ENCODE assay signal across 17 cellular contexts in genomic region chr17:63996430-63997182, GRCh38. TPM values are rescaled to one million over a fixed set of nuclear protein-coding genes. Genes with fewer than 3 reads are reported as not detected.
A peak's percentile ranks its signal among the peaks of the same experiment; 100 is the strongest.
DNase-seq lines count a peak whose midpoint lies in the region; ATAC-seq and TF ChIP-seq lines count a peak whose summit lies in the region.
"Had no signal": no experiment of that assay in that cellular context is flagged by ENCODE, and none has a peak within 500 bp of the region (broad histone marks: within the 10 kb centered on the region; RNA-seq: fewer than 3 reads in every experiment).

No MANE protein-coding gene starts in this region.

- ATAC-seq in thoracic aorta (ENCODE audit: insufficient number of reproducible peaks, low FRiP score, low read depth) (peak; percentile 38), GM21381 (IDR thresholded peaks at IDR 0.05; ENCODE audit: unreplicated experiment) (no peak)

- H3K27ac Mint-ChIP-seq in activated naive CD8-positive, alpha-beta T cell = no peak overlapping the region
- H3K27ac Mint-ChIP-seq in mesothelial cell of epicardium (no peak overlapping the region), CD14-positive monocyte (no peak overlapping the region)

- H3K4me3 Mint-ChIP-seq in activated naive CD8-positive, alpha-beta T cell = peak overlapping the region; percentile 86
- H3K4me3 Mint-ChIP-seq in mesothelial cell of epicardium = peak overlapping the region; percentile 87
- H3K4me3 Mint-ChIP-seq in CD14-positive monocyte = peak overlapping the region in 1 of 2 donors; percentile 95

- no peak for TF ChIP-seq CTCF in mesothelial cell of epicardium (IDR thresholded peaks at IDR 0.05; ENCODE audit: unreplicated experiment)
- TF ChIP-seq CTCF in thoracic aorta (IDR thresholded peaks at IDR 0.05) = no peak
- TF ChIP-seq CTCF in CD14-positive monocyte (IDR thresholded peaks at IDR 0.05) = no peak

- H3K36me3 ChIP-seq in thoracic aorta = no peaks in the 10 kb centered on the region
- H3K36me3 ChIP-seq: neutrophil had no signal

- intact Hi-C loops in CD14-positive monocyte (cut with micrococcal nuclease) = no loop called here

- peak; percentile 49 for DNase-seq in activated effector memory CD4-positive, alpha-beta T cell treated with anti-CD3 and anti-CD28 coated beads, Interleukin-2, amount 50 U/mL, for 16 hours
- DNase-seq in activated effector memory CD4-positive, alpha-beta T cell treated with Interleukin-2 at 50 U/mL for 16 hours = no peak
- DNase-seq in mesothelial cell of epicardium (ENCODE audit: low spot score in 2 of 2, unreplicated experiment in 2 of 2) (no peak), thoracic aorta (ENCODE audit: low spot score) (no peak), LoVo (ENCODE audit: low spot score) (no peak), CD14-positive monocyte (ENCODE audit: low spot score) (no peak)
- DNase-seq: activated CD4-positive, alpha-beta T cell treated with anti-CD3 and anti-CD28 coated beads, Interleukin-2, amount 50 U/mL, for 48 hours; hypothalamus; KBM-7; NCI-H2029 treated with DMSO at 0.1 percent for 48 hours; NCI-H446 treated with DMSO at 0.1 percent for 48 hours; stimulated activated naive CD4-positive, alpha-beta T cell treated with Interleukin-2 at 50 U/mL for 16 hours had no signal

- peaks cover 2 to 15% of the 10 kb centered on the region in 2 donors for H3K4me1 ChIP-seq in thoracic aorta (ENCODE audit: control insufficient read depth in 1 of 2, low read depth in 2 of 2)

- no peak overlapping the region for H3K4me3 ChIP-seq in thoracic aorta

- no peaks in the 10 kb centered on the region for H3K27me3 Mint-ChIP-seq in activated naive CD8-positive, alpha-beta T cell
- peaks cover 63% of the 10 kb centered on the region for H3K27me3 Mint-ChIP-seq in mesothelial cell of epicardium (ENCODE audit: low read depth)
- H3K27me3 Mint-ChIP-seq in CD14-positive monocyte (ENCODE audit: low read depth in 3 of 3) = peaks cover 33 to 54% (median 47%) of the 10 kb centered on the region in 3 donors

- no peaks in the 10 kb centered on the region for H3K36me3 Mint-ChIP-seq in activated naive CD8-positive, alpha-beta T cell
- H3K36me3 Mint-ChIP-seq in mesothelial cell of epicardium (no peaks in the 10 kb centered on the region), CD14-positive monocyte (no peaks in the 10 kb centered on the region)

- no peak overlapping the region for H3K27ac ChIP-seq in thoracic aorta
- H3K27ac ChIP-seq: neutrophil had no signal

- H3K9me3 Mint-ChIP-seq in activated naive CD8-positive, alpha-beta T cell (ENCODE audit: low read depth) = no peaks in the 10 kb centered on the region
- no peaks in the 10 kb centered on the region for H3K9me3 Mint-ChIP-seq in mesothelial cell of epicardium
- H3K9me3 Mint-ChIP-seq in CD14-positive monocyte = peaks cover 0 to 13% (median 3%) of the 10 kb centered on the region in 7 donors

- no peaks in the 10 kb centered on the region for H3K27me3 ChIP-seq in thoracic aorta (replicated peaks; ENCODE audit: insufficient read depth)

- H3K9me3 ChIP-seq in thoracic aorta = no peaks in the 10 kb centered on the region
- H3K9me3 ChIP-seq: neutrophil had no signal

- peaks cover 39% of the 10 kb centered on the region for H3K4me1 Mint-ChIP-seq in activated naive CD8-positive, alpha-beta T cell (ENCODE audit: low read depth)
- peaks cover 9% of the 10 kb centered on the region for H3K4me1 Mint-ChIP-seq in mesothelial cell of epicardium
- peaks cover 41% of the 10 kb centered on the region for H3K4me1 Mint-ChIP-seq in CD14-positive monocyte

RNA-seq across cellular contexts. Expression of gene PRR29, which starts 1.5 kb away (rescaled TPM):
- total RNA-seq in mesothelial cell of epicardium (1.9 to 2.0 TPM (median 2.0 TPM) in 3 replicates), thoracic aorta (not detected)
- 1 to 10 TPM; 1.4 to 2.1 TPM for polyA plus RNA-seq in CD14-positive monocyte
- total RNA-seq: RPMI7951 had no signal

RNA-seq across cellular contexts. Expression of gene ICAM2, which starts 23.8 kb away (rescaled TPM):
- total RNA-seq in mesothelial cell of epicardium (0.22 TPM in 1 of 3 replicates, not detected in the others), thoracic aorta (10 to 100 TPM; 41.6 to 46.6 TPM)
- 100 to 1,000 TPM; 174 to 186 TPM for polyA plus RNA-seq in CD14-positive monocyte
- total RNA-seq: RPMI7951 had no signal

RNA-seq across cellular contexts. Expression of gene SCN4A, which starts 23.9 kb away (rescaled TPM):
- total RNA-seq in mesothelial cell of epicardium (0.14 to 0.60 TPM (median 0.51 TPM) in 3 replicates), thoracic aorta (1 to 10 TPM in 1 of 2 donors, not detected in 1; 1.1 TPM)
- polyA plus RNA-seq in CD14-positive monocyte = not detected
- total RNA-seq: fibroblast of villous mesenchyme, RPMI7951 had no signal

Comparison
In these comparisons a context has a peak if more than half of its experiments do, and no peak if none do; other contexts are left out.
1. RNA of gene ICAM2, which starts 23.8 kb away (total RNA-seq): 41.6 to 46.6 TPM in thoracic aorta; 0.22 TPM in mesothelial cell of epicardium; every median in the first group is over 10 times any median in the second.